ENCODE assay signal across 8 cellular contexts in genomic region chr1:212678456-212679410, GRCh38. TPM values are rescaled to one million over a fixed set of nuclear protein-coding genes. Genes with fewer than 3 reads are reported as not detected.
DNase-seq lines count a peak whose midpoint lies in the region; ATAC-seq and TF ChIP-seq lines count a peak whose summit lies in the region.

No MANE protein-coding gene starts in this region.

- 49% methylated on average over 7 of the region's 11 CpGs for WGBS in right lobe of liver (ENCODE audit: insufficient coverage, low coverage, low lambda C conversion rate, missing lambda C conversion rate)

- no peaks in the 10 kb centered on the region for H3K4me1 ChIP-seq in right lobe of liver

- TF ChIP-seq POLR2A in right lobe of liver (IDR thresholded peaks at IDR 0.05), result no peak

- H3K27me3 ChIP-seq in right lobe of liver, result no peaks in the 10 kb centered on the region

- DNase-seq in right lobe of liver, result no peak
- no peak for DNase-seq in islet precursor cell
- DNase-seq in cerebellar cortex (ENCODE audit: low spot score), result no peak
- DNase-seq in AG08395 (ENCODE audit: low spot score), result no peak
- no peak for DNase-seq in NCI-H1694 treated with DMSO at 0.1 percent for 48 hours (lab: John Stamatoyannopoulos, UW)

- no peaks in the 10 kb centered on the region for H3K36me3 ChIP-seq in right lobe of liver

- no peaks in the 10 kb centered on the region for H3K9me3 ChIP-seq in right lobe of liver

- intact Hi-C loops in right lobe of liver (cut with DNase I), result no loop called here

- no peak overlapping the region for H3K27ac ChIP-seq in right lobe of liver

- peak; percentile 65 for ATAC-seq in GM18907 (IDR thresholded peaks at IDR 0.05; ENCODE audit: unreplicated experiment)
- peak; percentile 67 for ATAC-seq in GM21723 (IDR thresholded peaks at IDR 0.05; ENCODE audit: unreplicated experiment)
- peak; percentile 42 for ATAC-seq in HG03558 (IDR thresholded peaks at IDR 0.05; ENCODE audit: extremely low read depth, unreplicated experiment)
- peak; percentile 11 to 53 (median 28) for ATAC-seq in right lobe of liver

- H3K4me3 ChIP-seq in right lobe of liver, result no peak overlapping the region

- TF ChIP-seq CTCF in right lobe of liver (IDR thresholded peaks at IDR 0.05), result no peak

RNA-seq across cellular contexts. Expression of gene BATF3, which starts 20.9 kb away (rescaled TPM):
- total RNA-seq in right lobe of liver, result 1 to 10 TPM in 2 of 6 experiments, under 1 TPM in 1, not detected in 3; 0.68 to 2.7 (median 1.2) TPM
